In genomic region chr15:91222052-91222451, GRCh38 we compare ENCODE assay signal across 8 cellular contexts.
"Had no signal": no experiment of that assay in that cellular context is flagged by ENCODE, and none has a peak within 500 bp of the region (broad histone marks: within the 10 kb centered on the region; RNA-seq: fewer than 3 reads in every experiment).

No MANE protein-coding gene starts in this region.

- H3K4me1 Mint-ChIP-seq: IgD-negative memory B cell had no signal

- H3K9me3 Mint-ChIP-seq: GM23338, H9, IgD-negative memory B cell had no signal

- H3K4me3 Mint-ChIP-seq: GM23338, H9, IgD-negative memory B cell had no signal

- FAIRE-seq: H1, H54, HTR-8/SVneo had no signal

- H3K27ac Mint-ChIP-seq: GM23338, H9, IgD-negative memory B cell had no signal

- H3K4me2 ChIP-seq: GM23338 had no signal

- H2AFZ ChIP-seq: GM23338 had no signal

- H3K4me3 ChIP-seq: GM23338 had no signal

- ATAC-seq: GM23338 had no signal

- DNase-seq: H9, HCEC 1CT, KG1 had no signal
